ENCODE assay signal across 11 cellular contexts in genomic region chr9:73643379-73644013, GRCh38.
DNase-seq lines count a peak whose midpoint lies in the region; ATAC-seq lines count a peak whose summit lies in the region.
"Had no signal": no experiment of that assay in that cellular context is flagged by ENCODE, and none has a peak within 500 bp of the region (broad histone marks: within the 10 kb centered on the region; RNA-seq: fewer than 3 reads in every experiment).

No MANE protein-coding gene starts in this region.

- ATAC-seq in esophagus mucosa = peak; percentile 71

- DNase-seq in HS-5 (ENCODE audit: low read depth) = peak; percentile 93
- peak; percentile 35 for DNase-seq in SW480 (ENCODE audit: low spot score)
- peak; percentile 65 for DNase-seq in renal cortical epithelial cell (ENCODE audit: low read depth)
- no peak for DNase-seq in occipital lobe (lab: John Stamatoyannopoulos, UW)
- no peak for DNase-seq in MV-4-11 (lab: John Stamatoyannopoulos, UW)
- no peak for DNase-seq in NCI-H2081 treated with DMSO at 0.1 percent for 48 hours (lab: John Stamatoyannopoulos, UW)
- DNase-seq: activated naive CD8-positive, alpha-beta T cell treated with anti-CD3 and anti-CD28 coated beads for 36 hours; NCI-H1092; sigmoid colon; stimulated activated CD4-positive, alpha-beta T cell treated with anti-CD3 and anti-CD28 coated beads, Interleukin-4, amount 100 ng/mL, for 4 hours had no signal

Comparison
In these comparisons a context has a peak if more than half of its experiments do, and no peak if none do; other contexts are left out.
1. DNase-seq: peak in HS-5 (single experiment), SW480 (single experiment) and renal cortical epithelial cell (single experiment); none in occipital lobe (single experiment), MV-4-11 (single experiment) and NCI-H2081 treated with DMSO at 0.1 percent for 48 hours (single experiment).